In the genomic region with DNA sequence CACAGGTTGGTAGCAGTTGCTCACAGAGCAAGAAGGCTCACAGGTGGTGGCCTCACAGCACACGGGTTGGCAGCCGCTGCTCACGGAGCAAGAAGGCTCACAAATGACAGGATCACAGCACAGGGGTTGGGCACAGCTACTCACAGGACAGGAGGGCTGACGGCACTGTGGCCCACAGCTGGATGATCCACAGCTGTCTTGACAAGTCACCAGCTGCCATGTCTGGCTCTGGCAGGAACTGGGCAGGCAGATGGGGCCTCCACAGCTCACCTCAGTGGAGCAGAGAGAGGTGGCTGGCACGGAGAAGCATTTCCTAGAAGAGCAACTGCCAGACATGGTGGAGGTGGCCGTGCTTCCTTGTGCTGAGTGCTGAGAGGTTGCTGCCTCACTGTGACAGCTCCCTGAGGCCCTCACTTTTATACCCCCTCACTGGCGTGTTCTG, we compare ENCODE assay signal across 12 cellular contexts. TPM values are rescaled to one million over a fixed set of nuclear protein-coding genes. Genes with fewer than 3 reads are reported as not detected.
DNase-seq lines count a peak whose midpoint lies in the region; ATAC-seq and TF ChIP-seq lines count a peak whose summit lies in the region.
"Had no signal": no experiment of that assay in that cellular context is flagged by ENCODE, and none has a peak within 500 bp of the region (broad histone marks: within the 10 kb centered on the region; RNA-seq: fewer than 3 reads in every experiment).

A gene with protein sequence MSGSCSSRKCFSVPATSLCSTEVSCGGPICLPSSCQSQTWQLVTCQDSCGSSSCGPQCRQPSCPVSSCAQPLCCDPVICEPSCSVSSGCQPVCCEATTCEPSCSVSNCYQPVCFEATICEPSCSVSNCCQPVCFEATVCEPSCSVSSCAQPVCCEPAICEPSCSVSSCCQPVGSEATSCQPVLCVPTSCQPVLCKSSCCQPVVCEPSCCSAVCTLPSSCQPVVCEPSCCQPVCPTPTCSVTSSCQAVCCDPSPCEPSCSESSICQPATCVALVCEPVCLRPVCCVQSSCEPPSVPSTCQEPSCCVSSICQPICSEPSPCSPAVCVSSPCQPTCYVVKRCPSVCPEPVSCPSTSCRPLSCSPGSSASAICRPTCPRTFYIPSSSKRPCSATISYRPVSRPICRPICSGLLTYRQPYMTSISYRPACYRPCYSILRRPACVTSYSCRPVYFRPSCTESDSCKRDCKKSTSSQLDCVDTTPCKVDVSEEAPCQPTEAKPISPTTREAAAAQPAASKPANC (minus strand): TSS at position 392 of the 442 bp plus-strand sequence. CDS start 56 bp downstream, at position 336.

- peaks cover 44% of the 10 kb centered on the region for H3K4me1 Mint-ChIP-seq in activated CD4-positive, alpha-beta memory T cell treated with anti-CD3 and anti-CD28 coated beads, Interleukin-2, amount 10 ng/mL, durations not matched to agents 7 days and 5 days
- peaks cover 47% of the 10 kb centered on the region for H3K4me1 Mint-ChIP-seq in stimulated activated naive CD8-positive, alpha-beta T cell treated with anti-CD3 and anti-CD28 coated beads, Interleukin-15, Interleukin-2, amounts not matched to agents 100 ng/mL and 50 ng/mL, for 24 hours (ENCODE audit: low read depth)

- DNase-seq in NCI-H1694 (lab: John Stamatoyannopoulos, UW) (peak; percentile 88), NCI-H1694 treated with DMSO at 0.1 percent for 48 hours (lab: John Stamatoyannopoulos, UW) (no peak), T1000 (lab: John Stamatoyannopoulos, UW) (no peak), BE2C (no peak), GM13977 (ENCODE audit: low spot score) (no peak)
- DNase-seq in activated CD4-positive, alpha-beta memory T cell treated with anti-CD3 and anti-CD28 coated beads, Interleukin-2, amount 10 ng/mL, durations not matched to agents 7 days and 5 days, result peak; percentile 56
- DNase-seq: 8988T, NCI-H226 had no signal

- in situ Hi-C loops in GM13977 (cut with MboI; ENCODE audit: low pct_unique_long_range_greater_than_20kb, low sequenced_read_pairs, unreplicated experiment), result no loop called here

- peaks cover 72% of the 10 kb centered on the region for H3K27me3 ChIP-seq in BE2C
- H3K27me3 ChIP-seq: transverse colon had no signal

- H3K4me3 ChIP-seq in BE2C (ENCODE audit: low read depth, low read length), result no peak within 1 kb of the TSS
- H3K4me3 ChIP-seq: transverse colon had no signal

- H3K9me3 Mint-ChIP-seq in activated CD4-positive, alpha-beta memory T cell treated with anti-CD3 and anti-CD28 coated beads, Interleukin-2, amount 10 ng/mL, durations not matched to agents 7 days and 5 days, result no peaks in the 10 kb centered on the region
- no peaks in the 10 kb centered on the region for H3K9me3 Mint-ChIP-seq in stimulated activated naive CD8-positive, alpha-beta T cell treated with anti-CD3 and anti-CD28 coated beads, Interleukin-15, Interleukin-2, amounts not matched to agents 100 ng/mL and 50 ng/mL, for 24 hours

- no peaks in the 10 kb centered on the region for H3K4me1 ChIP-seq in BE2C
- H3K4me1 ChIP-seq: transverse colon had no signal

- peaks cover 4% of the 10 kb centered on the region for H3K27me3 Mint-ChIP-seq in activated CD4-positive, alpha-beta memory T cell treated with anti-CD3 and anti-CD28 coated beads, Interleukin-2, amount 10 ng/mL, durations not matched to agents 7 days and 5 days
- no peaks in the 10 kb centered on the region for H3K27me3 Mint-ChIP-seq in stimulated activated naive CD8-positive, alpha-beta T cell treated with anti-CD3 and anti-CD28 coated beads, Interleukin-15, Interleukin-2, amounts not matched to agents 100 ng/mL and 50 ng/mL, for 24 hours

- H3K36me3 Mint-ChIP-seq in activated CD4-positive, alpha-beta memory T cell treated with anti-CD3 and anti-CD28 coated beads, Interleukin-2, amount 10 ng/mL, durations not matched to agents 7 days and 5 days (ENCODE audit: low read depth), result no peaks in the 10 kb centered on the region
- no peaks in the 10 kb centered on the region for H3K36me3 Mint-ChIP-seq in stimulated activated naive CD8-positive, alpha-beta T cell treated with anti-CD3 and anti-CD28 coated beads, Interleukin-15, Interleukin-2, amounts not matched to agents 100 ng/mL and 50 ng/mL, for 24 hours (ENCODE audit: low read depth)

- CTCF ChIA-PET in activated CD4-positive, alpha-beta memory T cell treated with anti-CD3 and anti-CD28 coated beads, Interleukin-2, amount 10 ng/mL, durations not matched to agents 7 days and 5 days (lab: Charles Lee), result interaction anchor here (1.0 to 2.5 kb wide), 6 partner anchors 13 to 505 kb away, joined by 3 to 21 read pairs (median 3); no protein-coding TSS in a partner anchor

- peak; percentile 41 for ATAC-seq in esophagus mucosa

- peak within 1 kb of the TSS; percentile 92 for H3K27ac Mint-ChIP-seq in activated CD4-positive, alpha-beta memory T cell treated with anti-CD3 and anti-CD28 coated beads, Interleukin-2, amount 10 ng/mL, durations not matched to agents 7 days and 5 days
- peak within 1 kb of the TSS; percentile 82 for H3K27ac Mint-ChIP-seq in stimulated activated naive CD8-positive, alpha-beta T cell treated with anti-CD3 and anti-CD28 coated beads, Interleukin-15, Interleukin-2, amounts not matched to agents 100 ng/mL and 50 ng/mL, for 24 hours

- TF ChIP-seq CTCF in BE2C (IDR thresholded peaks at IDR 0.05; ENCODE audit: low read depth, low read length) (no peak), GM13977 (IDR thresholded peaks at IDR 0.05; ENCODE audit: extremely low read depth, insufficient read depth, missing control alignments) (no peak)

- peak within 1 kb of the TSS; percentile 58 for H3K4me3 Mint-ChIP-seq in activated CD4-positive, alpha-beta memory T cell treated with anti-CD3 and anti-CD28 coated beads, Interleukin-2, amount 10 ng/mL, durations not matched to agents 7 days and 5 days
- peak within 1 kb of the TSS; percentile 55 for H3K4me3 Mint-ChIP-seq in stimulated activated naive CD8-positive, alpha-beta T cell treated with anti-CD3 and anti-CD28 coated beads, Interleukin-15, Interleukin-2, amounts not matched to agents 100 ng/mL and 50 ng/mL, for 24 hours

- H3K9me3 ChIP-seq in BE2C, result no peaks in the 10 kb centered on the region
- H3K9me3 ChIP-seq: transverse colon had no signal

- POLR2A ChIA-PET in activated CD4-positive, alpha-beta memory T cell treated with anti-CD3 and anti-CD28 coated beads, Interleukin-2, amount 10 ng/mL, durations not matched to agents 7 days and 5 days (lab: Charles Lee), result interaction anchor here (0.9 to 1.9 kb wide), 8 partner anchors 19 to 661 kb away, joined by 3 to 13 read pairs (median 5); a partner anchor contains a TSS

- no peaks in the 10 kb centered on the region for H3K36me3 ChIP-seq in BE2C
- H3K36me3 ChIP-seq: transverse colon had no signal

RNA-seq across cellular contexts. Expression of the gene that starts here (rescaled TPM):
- total RNA-seq in activated CD4-positive, alpha-beta memory T cell treated with anti-CD3 and anti-CD28 coated beads, Interleukin-2, amount 10 ng/mL, durations not matched to agents 7 days and 5 days, result under 1 TPM in 1 of 2 experiments, not detected in 1; 0.13 TPM
- total RNA-seq in esophagus mucosa, result not detected
- polyA plus RNA-seq in BE2C (2012; ENCODE audit: insufficient read depth, insufficient read length, low read depth), result not detected
- total RNA-seq: osteocyte, transverse colon had no signal

Comparison
In these comparisons a context has a peak if more than half of its experiments do, and no peak if none do; other contexts are left out.
1. Peak in DNase-seq in activated CD4-positive, alpha-beta memory T cell treated with anti-CD3 and anti-CD28 coated beads, Interleukin-2, amount 10 ng/mL, durations not matched to agents 7 days and 5 days; RNA of the gene not detected or under 1 TPM.
2. Peak in ATAC-seq in esophagus mucosa; RNA of the gene not detected or under 1 TPM.